8 cellular contexts compared by ENCODE assay signal in genomic region chr1:50978852-50979781, GRCh38. TPM values are rescaled to one million over a fixed set of nuclear protein-coding genes. Genes with fewer than 3 reads are reported as not detected.
DNase-seq lines count a peak whose midpoint lies in the region; ATAC-seq, FAIRE-seq and TF ChIP-seq lines count a peak whose summit lies in the region.

No MANE protein-coding gene starts in this region.

- peaks cover 12 to 29% (median 15%) of the 10 kb centered on the region in 3 donors for H3K4me1 Mint-ChIP-seq in IgD-negative memory B cell
- H3K4me1 Mint-ChIP-seq in endothelial cell (ENCODE audit: unreplicated experiment), result peaks cover 12% of the 10 kb centered on the region
- H3K4me1 Mint-ChIP-seq in neural crest cell, result peaks cover 5% of the 10 kb centered on the region

- H3K9me3 Mint-ChIP-seq in IgD-negative memory B cell (no peaks in the 10 kb centered on the region), endothelial cell (ENCODE audit: unreplicated experiment) (no peaks in the 10 kb centered on the region), neural crest cell (no peaks in the 10 kb centered on the region)

- FAIRE-seq in frontal cortex (lab: Jason Lieb, UNC), result no peak

- ATAC-seq in GM19455 (IDR thresholded peaks at IDR 0.05; ENCODE audit: unreplicated experiment), result no peak
- ATAC-seq in HG03460 (IDR thresholded peaks at IDR 0.05; ENCODE audit: unreplicated experiment), result no peak

- DNase-seq in D341Med (ENCODE audit: low spot score) (peak; percentile 34), SK-N-DZ (ENCODE audit: low spot score) (peak; percentile 46), endothelial cell (ENCODE audit: low spot score) (peak; percentile 7), neural crest cell (ENCODE audit: low read depth, low spot score) (no peak), frontal cortex (ENCODE audit: low spot score in 2 of 2) (no peak)

- peak overlapping the region; percentile 72 to 97 (median 80) for H3K4me3 Mint-ChIP-seq in IgD-negative memory B cell
- H3K4me3 Mint-ChIP-seq in endothelial cell (ENCODE audit: unreplicated experiment), result peak overlapping the region; percentile 68
- H3K4me3 Mint-ChIP-seq in neural crest cell, result peak overlapping the region; percentile 72

- peaks cover 20% of the 10 kb centered on the region for H3K27me3 Mint-ChIP-seq in IgD-negative memory B cell
- peaks cover 20% of the 10 kb centered on the region for H3K27me3 Mint-ChIP-seq in endothelial cell (ENCODE audit: unreplicated experiment)
- H3K27me3 Mint-ChIP-seq in neural crest cell (ENCODE audit: low read depth), result peaks cover 96% of the 10 kb centered on the region

- H3K27ac Mint-ChIP-seq in IgD-negative memory B cell, result peak overlapping the region in 2 of 3 donors; percentile 53 to 94
- H3K27ac Mint-ChIP-seq in endothelial cell (ENCODE audit: unreplicated experiment), result no peak overlapping the region
- H3K27ac Mint-ChIP-seq in neural crest cell (ENCODE audit: unreplicated experiment), result no peak overlapping the region

- TF ChIP-seq CTCF in endothelial cell (IDR thresholded peaks at IDR 0.05; ENCODE audit: unreplicated experiment) (no peak), neural crest cell (conservative IDR thresholded peaks at IDR 0.05) (no peak)

- H3K36me3 Mint-ChIP-seq in IgD-negative memory B cell (no peaks in the 10 kb centered on the region), endothelial cell (ENCODE audit: low read depth, unreplicated experiment) (no peaks in the 10 kb centered on the region), neural crest cell (ENCODE audit: low read depth) (no peaks in the 10 kb centered on the region)

RNA-seq across cellular contexts. Expression of gene CDKN2C, which starts 9.1 kb away (rescaled TPM):
- 6.0 TPM for polyA plus RNA-seq in IgD-negative memory B cell
- 64.1 and 65.1 TPM in 2 replicates for polyA plus RNA-seq in SK-N-DZ (2014; cell fraction: cytosol; rRNA removed)
- polyA plus RNA-seq in SK-N-DZ (2014; cell fraction: nucleus; rRNA removed), result 36.5 and 43.2 TPM in 2 replicates
- not detected for total RNA-seq in endothelial cell (ENCODE audit: unreplicated experiment)
- 2.9 and 3.5 TPM in 2 replicates for total RNA-seq in neural crest cell
- total RNA-seq in frontal cortex, result 6.1 TPM

RNA-seq across cellular contexts. Expression of gene FAF1, which starts 19.1 kb away (rescaled TPM):
- polyA plus RNA-seq in IgD-negative memory B cell, result 26.3 TPM
- polyA plus RNA-seq in SK-N-DZ (2014; cell fraction: cytosol; rRNA removed), result 59.5 and 84.5 TPM in 2 replicates
- polyA plus RNA-seq in SK-N-DZ (2014; cell fraction: nucleus; rRNA removed), result 38.0 and 39.2 TPM in 2 replicates
- 54.3 TPM for total RNA-seq in endothelial cell (ENCODE audit: unreplicated experiment)
- total RNA-seq in neural crest cell, result 73.0 and 76.2 TPM in 2 replicates
- 47.3 TPM for total RNA-seq in frontal cortex

Comparison
In these comparisons a context has a peak if more than half of its experiments do, and no peak if none do; other contexts are left out.
1. DNase-seq: peak in D341Med (single experiment), SK-N-DZ (single experiment) and endothelial cell (single experiment); none in neural crest cell (single experiment) and frontal cortex (0 of 2).
2. H3K27ac Mint-ChIP-seq: peak in IgD-negative memory B cell (2 of 3); none in endothelial cell (single experiment) and neural crest cell (single experiment).
3. Peak in every context shown above with its lines, with median percentiles within 50 percentile points of each other: H3K4me3 Mint-ChIP-seq.